Comparison of ENCODE assay signal across 9 cellular contexts in the genomic region with DNA sequence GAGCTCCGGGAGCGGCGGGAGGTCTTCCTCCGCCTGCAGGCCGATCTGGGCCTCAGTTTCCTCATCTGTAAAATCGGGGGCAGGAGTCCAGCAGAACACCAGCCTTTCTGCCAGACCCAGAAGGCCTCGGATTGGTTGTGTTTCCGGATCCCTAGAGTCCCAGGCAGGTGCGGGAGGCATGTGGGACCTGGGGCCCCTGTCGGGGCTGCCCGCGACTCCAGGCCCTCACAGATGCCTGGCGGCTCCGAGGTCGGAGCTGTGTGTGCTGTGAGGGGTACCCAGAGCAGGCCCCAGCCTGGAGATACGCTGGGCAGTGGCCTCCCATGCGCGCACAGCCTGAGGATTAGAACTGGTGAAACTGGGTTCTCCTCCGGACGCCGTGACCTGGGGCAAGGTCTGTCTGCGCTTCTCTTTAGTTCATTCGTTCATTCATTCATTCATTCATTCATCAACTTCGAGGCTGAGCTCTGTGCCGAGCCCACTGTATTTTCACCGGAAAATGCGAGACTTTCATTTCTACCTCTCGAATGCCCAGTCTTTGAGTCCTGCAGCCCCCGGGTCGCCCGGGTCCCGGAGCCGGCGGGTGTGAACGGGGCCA. TPM values are rescaled to one million over a fixed set of nuclear protein-coding genes. Genes with fewer than 3 reads are reported as not detected.
DNase-seq lines count a peak whose midpoint lies in the region; ATAC-seq and TF ChIP-seq lines count a peak whose summit lies in the region.
"Had no signal": no experiment of that assay in that cellular context is flagged by ENCODE, and none has a peak within 500 bp of the region (broad histone marks: within the 10 kb centered on the region; RNA-seq: fewer than 3 reads in every experiment).

No MANE protein-coding gene starts in this region.

- no peak overlapping the region for H3K14ac ChIP-seq in trophoblast cell (ENCODE audit: low read length)

- peaks cover 7 to 15% (median 11%) of the 10 kb centered on the region in 3 donors for H3K4me1 Mint-ChIP-seq in CD8-positive, alpha-beta memory T cell

- peaks cover 0 to 3% (median 0%) of the 10 kb centered on the region in 5 donors for H3K9me3 Mint-ChIP-seq in CD8-positive, alpha-beta memory T cell

- TF ChIP-seq POLR2A in Peyer's patch (IDR thresholded peaks at IDR 0.05): no peak
- TF ChIP-seq POLR2A in esophagus squamous epithelium (IDR thresholded peaks at IDR 0.05): no peak

- intact Hi-C loops in esophagus squamous epithelium (cut with DNase I): no loop called here

- no peak overlapping the region for H2BK5ac ChIP-seq in trophoblast cell (ENCODE audit: low read depth, low read length, poor library complexity)

- ATAC-seq in HG02763 (IDR thresholded peaks at IDR 0.05; ENCODE audit: unreplicated experiment) (no peak), HG03025 (IDR thresholded peaks at IDR 0.05; ENCODE audit: low FRiP score, unreplicated experiment) (no peak), HG03159 (IDR thresholded peaks at IDR 0.05; ENCODE audit: unreplicated experiment) (no peak)
- ATAC-seq: HCT116 had no signal

- H3K4ac ChIP-seq in trophoblast cell (ENCODE audit: low read depth, low read length): no peak overlapping the region

- WGBS in esophagus squamous epithelium, 2 donors: 0 to 39% methylated on average over 1 to 25 of the region's 35 CpGs
- WGBS in trophoblast cell (ENCODE audit: extremely low coverage, insufficient coverage, insufficient read length): no CpG with 5 or more reads among the region's 35 CpGs

- no peak overlapping the region for H4K8ac ChIP-seq in trophoblast cell (ENCODE audit: low read depth, low read length)

- H2BK120ac ChIP-seq in trophoblast cell (ENCODE audit: insufficient read depth, low read length, poor library complexity): no peak overlapping the region

- no peaks in the 10 kb centered on the region for H3K36me3 ChIP-seq in CD8-positive, alpha-beta memory T cell (ENCODE audit: insufficient read depth, low read length)
- no peaks in the 10 kb centered on the region for H3K36me3 ChIP-seq in Peyer's patch
- no peaks in the 10 kb centered on the region for H3K36me3 ChIP-seq in esophagus squamous epithelium
- no peaks in the 10 kb centered on the region for H3K36me3 ChIP-seq in trophoblast cell (ENCODE audit: control insufficient read depth in 1 of 2, insufficient read depth in 2 of 2, low read length in 2 of 2)

- no peak overlapping the region for H4K91ac ChIP-seq in trophoblast cell (ENCODE audit: low read depth, low read length)

- H3K27ac ChIP-seq in CD8-positive, alpha-beta memory T cell (ENCODE audit: low read depth, low read length): no peak overlapping the region
- no peak overlapping the region for H3K27ac ChIP-seq in Peyer's patch
- H3K27ac ChIP-seq in esophagus squamous epithelium: no peak overlapping the region
- H3K27ac ChIP-seq in trophoblast cell (ENCODE audit: low read depth, low read length): no peak overlapping the region

- POLR2A ChIA-PET in CD8-positive, alpha-beta memory T cell (lab: Charles Lee): no interaction called here

- H3K23ac ChIP-seq in trophoblast cell (ENCODE audit: low read length): no peak overlapping the region

- no peaks in the 10 kb centered on the region for H3K79me2 ChIP-seq in trophoblast cell (ENCODE audit: control insufficient read depth, insufficient read depth, low read length, poor library complexity)

- H3K79me1 ChIP-seq in trophoblast cell (ENCODE audit: low read length): no peaks in the 10 kb centered on the region

- H3K18ac ChIP-seq in trophoblast cell (ENCODE audit: low read length): no peak overlapping the region

- no peak for DNase-seq in CD8-positive, alpha-beta memory T cell
- DNase-seq in Peyer's patch: no peak
- DNase-seq in esophagus squamous epithelium (lab: John Stamatoyannopoulos, UW): no peak
- DNase-seq in trophoblast cell: no peak
- no peak for DNase-seq in NCI-H1436 (lab: John Stamatoyannopoulos, UW)

- H3K4me1 ChIP-seq in CD8-positive, alpha-beta memory T cell (ENCODE audit: insufficient read depth, low read length): peaks cover 10% of the 10 kb centered on the region
- H3K4me1 ChIP-seq in Peyer's patch (peaks cover 0 to 11% (median 0%) of the 10 kb centered on the region in 4 donors), esophagus squamous epithelium (peaks cover 0 to 23% (median 5%) of the 10 kb centered on the region in 3 donors), trophoblast cell (ENCODE audit: control insufficient read depth in 1 of 2, insufficient read depth in 2 of 2, low read length in 2 of 2) (peaks cover 0 to 4% of the 10 kb centered on the region in 2 experiments)

- no peak overlapping the region for H4K12ac ChIP-seq in trophoblast cell (ENCODE audit: low read depth, low read length)

- CTCF ChIA-PET in CD8-positive, alpha-beta memory T cell (lab: Charles Lee): no interaction called here

- H2AFZ ChIP-seq in trophoblast cell (ENCODE audit: insufficient read depth, low read length, poor library complexity): no peak overlapping the region

- no peak overlapping the region for H2BK12ac ChIP-seq in trophoblast cell (ENCODE audit: low read length)

- H2AK5ac ChIP-seq in trophoblast cell (ENCODE audit: low read length): no peak overlapping the region

- H3K36me3 Mint-ChIP-seq in CD8-positive, alpha-beta memory T cell: peaks cover 0 to 5% (median 0%) of the 10 kb centered on the region in 3 donors

- peak overlapping the region; percentile 65 for H3K4me2 ChIP-seq in trophoblast cell (ENCODE audit: low read length)

- H3K27me3 Mint-ChIP-seq in CD8-positive, alpha-beta memory T cell: peaks cover 17 to 22% of the 10 kb centered on the region in 2 donors

- no peak overlapping the region for H3K9ac ChIP-seq in trophoblast cell (ENCODE audit: low read length)

- no peaks in the 10 kb centered on the region for H3K9me3 ChIP-seq in CD8-positive, alpha-beta memory T cell (ENCODE audit: low read length)
- H3K9me3 ChIP-seq in Peyer's patch (no peaks in the 10 kb centered on the region), esophagus squamous epithelium (no peaks in the 10 kb centered on the region), trophoblast cell (ENCODE audit: insufficient read depth, low read depth, low read length) (peaks cover 1% of the 10 kb centered on the region)

- peak overlapping the region; percentile 58 for H3K4me3 ChIP-seq in CD8-positive, alpha-beta memory T cell (ENCODE audit: low read length)
- H3K4me3 ChIP-seq in Peyer's patch (peak overlapping the region; percentile 14 to 48 (median 36)), esophagus squamous epithelium (peak overlapping the region in 3 of 4 donors; percentile 23 to 59 (median 38)), trophoblast cell (ENCODE audit: low read depth, low read length) (no peak overlapping the region)

- peaks cover 6% of the 10 kb centered on the region for H3K27me3 ChIP-seq in CD8-positive, alpha-beta memory T cell (ENCODE audit: insufficient read depth, low read length, poor library complexity, severe bottlenecking)
- H3K27me3 ChIP-seq in Peyer's patch: no peaks in the 10 kb centered on the region
- H3K27me3 ChIP-seq in esophagus squamous epithelium: peaks cover 0 to 29% (median 0%) of the 10 kb centered on the region in 4 donors
- peaks cover 17% of the 10 kb centered on the region for H3K27me3 ChIP-seq in trophoblast cell (ENCODE audit: insufficient read depth, low read length)

- H3K4me3 Mint-ChIP-seq in CD8-positive, alpha-beta memory T cell: peak overlapping the region; percentile 45 to 66 (median 61)

- TF ChIP-seq CTCF in Peyer's patch (IDR thresholded peaks at IDR 0.05) (no peak), esophagus squamous epithelium (IDR thresholded peaks at IDR 0.05) (no peak)

- no peak overlapping the region for H3K27ac Mint-ChIP-seq in CD8-positive, alpha-beta memory T cell

RNA-seq across cellular contexts. Expression of a gene that starts 24.6 kb away (rescaled TPM):
- not detected for total RNA-seq in CD8-positive, alpha-beta memory T cell
- not detected for polyA plus RNA-seq in CD8-positive, alpha-beta memory T cell
- under 1 TPM in 1 of 4 donors, not detected in 3; 0.27 TPM for total RNA-seq in Peyer's patch
- under 1 TPM in 3 of 4 donors, not detected in 1; 0.06 to 0.19 (median 0.08) TPM for total RNA-seq in esophagus squamous epithelium
- 0.03 TPM in 2 replicates for polyA plus RNA-seq in trophoblast cell (2013)
